In the genomic region with DNA sequence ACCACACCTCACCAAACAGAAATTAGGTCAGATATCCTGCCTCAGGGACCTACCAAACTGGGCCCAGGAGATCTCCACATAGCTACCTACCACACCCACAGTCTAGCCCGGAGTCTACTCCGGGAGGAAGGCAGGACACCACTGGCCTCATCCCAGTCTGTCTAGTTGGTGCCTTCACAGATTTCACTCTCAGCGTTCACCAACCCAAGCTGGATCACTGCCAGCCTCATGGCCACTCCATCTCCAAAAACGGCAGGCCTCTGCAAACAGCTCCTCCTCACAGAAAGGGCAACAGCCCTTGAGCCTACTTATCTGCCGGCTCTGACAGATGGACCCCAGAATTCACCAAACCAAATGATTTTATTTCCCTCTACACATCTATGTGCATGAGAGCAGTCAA, we compare ENCODE assay signal across 13 cellular contexts.
"Had no signal": no experiment of that assay in that cellular context is flagged by ENCODE, and none has a peak within 500 bp of the region (broad histone marks: within the 10 kb centered on the region; RNA-seq: fewer than 3 reads in every experiment).

No MANE protein-coding gene starts in this region.

- H3K4me1 ChIP-seq: psoas muscle had no signal

- H3K9me3 ChIP-seq: gastrocnemius medialis, heart right ventricle, psoas muscle, sigmoid colon had no signal

- H3K27ac ChIP-seq: gastrocnemius medialis, heart right ventricle, psoas muscle, sigmoid colon, WERI-Rb-1 had no signal

- H3K36me3 ChIP-seq: gastrocnemius medialis, heart right ventricle, sigmoid colon, WERI-Rb-1 had no signal

- H3K4me3 ChIP-seq: gastrocnemius medialis, heart right ventricle, psoas muscle, sigmoid colon had no signal

- DNase-seq: activated CD4-positive, alpha-beta T cell treated with anti-CD3 and anti-CD28 coated beads for 4 hours; activated CD8-positive, alpha-beta memory T cell treated with anti-CD3 and anti-CD28 coated beads, Interleukin-2, amount 50 U/mL, for 48 hours; activated CD8-positive, alpha-beta T cell treated with anti-CD3 and anti-CD28 coated beads, Interleukin-2, amount 10 ng/mL, durations not matched to agents 7 days and 5 days; activated naive CD4-positive, alpha-beta T cell; aorta; gastrocnemius medialis; nephron progenitor cell; psoas muscle; sigmoid colon; stimulated activated CD4-positive, alpha-beta T cell treated with anti-CD3 and anti-CD28 coated beads, Interleukin-2, amount 100 ng/mL, for 48 hours; stimulated activated naive CD4-positive, alpha-beta T cell treated with Interleukin-2 at 50 U/mL for 16 hours; WERI-Rb-1 had no signal

- H3K27me3 ChIP-seq: gastrocnemius medialis, heart right ventricle, sigmoid colon had no signal
